7 cellular contexts compared by ENCODE assay signal in genomic region chr7:21691146-21691545, GRCh38.
DNase-seq lines count a peak whose midpoint lies in the region; ATAC-seq, FAIRE-seq and TF ChIP-seq lines count a peak whose summit lies in the region.
"Not testable (repeated sequence)": the region's sequence is repeated elsewhere in the genome, so short reads cannot be mapped to it uniquely, and the experiment has no call there.

No MANE protein-coding gene starts in this region.

- dilution Hi-C loops in keratinocyte (cut with MboI; ENCODE audit: extremely low pct_ligation_motif_present, low sequenced_read_pairs): not testable (repeated sequence)

- not testable (repeated sequence) for H3K27me3 ChIP-seq in keratinocyte (ENCODE audit: control insufficient read depth, extremely low read depth, insufficient read depth, low read length); left lung; lower lobe of right lung (ENCODE audit: low read depth); upper lobe of right lung

- H3K4me1 ChIP-seq in keratinocyte (ENCODE audit: control insufficient read depth, extremely low read depth, insufficient read depth, low read length); left lung; lower lobe of right lung; upper lobe of right lung: not testable (repeated sequence)

- H3K9me1 ChIP-seq in keratinocyte (ENCODE audit: control insufficient read depth, extremely low read depth, insufficient read depth, low read length): not testable (repeated sequence)

- not testable (repeated sequence) for H3K27ac ChIP-seq in keratinocyte (ENCODE audit: control insufficient read depth, insufficient read depth, low read length); left lung; lower lobe of right lung; upper lobe of right lung

- not testable (repeated sequence) for TF ChIP-seq POLR2A in GM12891 (IDR thresholded peaks at IDR 0.05; ENCODE audit: low read depth, low read length)

- not testable (repeated sequence) for H3K4me2 ChIP-seq in keratinocyte (ENCODE audit: control insufficient read depth, extremely low read depth, insufficient read depth, low read depth, low read length)

- H3K9me3 ChIP-seq in keratinocyte (ENCODE audit: control insufficient read depth, low read depth, low read length); left lung; lower lobe of right lung; upper lobe of right lung: not testable (repeated sequence)

- H3K9ac ChIP-seq in keratinocyte (ENCODE audit: control insufficient read depth, extremely low read depth, insufficient read depth, low read length): not testable (repeated sequence)

- FAIRE-seq in GM12891 (lab: Jason Lieb, UNC) (peak; percentile 69), RCC 7860 (lab: Jason Lieb, UNC) (peak; percentile 45), colon (lab: Jason Lieb, UNC) (peak; percentile 87), keratinocyte (lab: Jason Lieb, UNC) (peak; percentile 17)

- H3K36me3 ChIP-seq in keratinocyte (ENCODE audit: control insufficient read depth in 2 of 2, extremely low read depth in 1 of 2, insufficient read depth in 2 of 2, low read length in 2 of 2); left lung; lower lobe of right lung; upper lobe of right lung: not testable (repeated sequence)

- H3K79me2 ChIP-seq in keratinocyte (ENCODE audit: control insufficient read depth, insufficient read depth, low read length): not testable (repeated sequence)

- TF ChIP-seq CTCF in keratinocyte (optimal IDR thresholded peaks at IDR 0.05 in 1 of 3, IDR thresholded peaks at IDR 0.05 in 1 of 3, conservative IDR thresholded peaks at IDR 0.05 in 1 of 3; ENCODE audit: extremely low read depth in 1 of 3, insufficient read depth in 2 of 3, low read length in 3 of 3); left lung (IDR thresholded peaks at IDR 0.05); lower lobe of right lung (IDR thresholded peaks at IDR 0.05); upper lobe of right lung (IDR thresholded peaks at IDR 0.05): not testable (repeated sequence)

- not testable (repeated sequence) for H4K20me1 ChIP-seq in keratinocyte (ENCODE audit: control insufficient read depth, extremely low read depth, insufficient read depth, low read length)

- ATAC-seq in left lung (peak; percentile 33), lower lobe of right lung (peak; percentile 30 to 43), upper lobe of right lung (peak; percentile 57)

- not testable (repeated sequence) for DNase-seq in GM12891 (ENCODE audit: insufficient read length, low spot score); RCC 7860 (ENCODE audit: low spot score); keratinocyte (ENCODE audit: low read depth, low spot score); left lung; lower lobe of right lung; upper lobe of right lung

- not testable (repeated sequence) for H2AFZ ChIP-seq in keratinocyte (ENCODE audit: control insufficient read depth, low read length)

- intact Hi-C loops in left lung (cut with DNase I); lower lobe of right lung (cut with DNase I); upper lobe of right lung (cut with DNase I): not testable (repeated sequence)

- H3K4me3 ChIP-seq in keratinocyte (ENCODE audit: control insufficient read depth in 2 of 3, extremely low read depth in 1 of 3, insufficient read depth in 2 of 3, low read depth in 1 of 3, low read length in 3 of 3); left lung; lower lobe of right lung; upper lobe of right lung: not testable (repeated sequence)
